ENCODE assay signal across 14 cellular contexts in the genomic region with DNA sequence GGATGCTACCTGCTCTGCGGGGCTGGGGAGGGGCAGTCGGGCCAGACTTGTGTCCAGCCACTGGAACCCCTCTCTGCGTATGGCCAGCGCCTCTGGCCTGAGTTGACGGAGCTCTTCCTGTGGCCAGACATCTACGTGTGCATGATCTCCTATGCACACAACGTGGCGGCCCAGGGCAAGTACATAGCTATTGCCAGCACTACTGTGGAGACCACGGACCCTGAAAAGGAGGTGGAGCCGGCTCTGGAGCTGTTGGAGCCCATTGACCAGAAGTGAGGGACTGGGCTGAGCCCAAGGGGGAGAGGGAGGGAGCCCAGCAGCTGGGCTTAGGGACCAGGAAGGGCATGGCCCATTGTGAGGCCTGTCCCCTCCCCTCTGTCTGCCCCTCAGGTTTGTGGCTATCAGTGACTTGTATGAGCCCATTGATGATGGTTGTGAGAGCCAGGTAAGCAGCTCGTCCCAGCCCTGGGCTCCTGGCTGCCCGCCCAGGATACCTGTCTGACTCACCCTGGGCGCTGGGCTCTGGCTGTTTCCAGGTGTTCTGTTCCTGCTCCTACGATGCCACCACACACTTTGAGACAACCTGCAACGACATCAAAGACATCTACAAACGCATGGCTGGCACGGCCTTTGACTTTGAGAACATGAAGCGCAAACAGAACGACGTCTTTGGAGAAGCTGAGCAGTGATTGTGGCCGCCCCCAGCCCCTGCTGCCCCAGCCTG. TPM values are rescaled to one million over a fixed set of nuclear protein-coding genes. Genes with fewer than 3 reads are reported as not detected.
DNase-seq lines count a peak whose midpoint lies in the region; ATAC-seq and TF ChIP-seq lines count a peak whose summit lies in the region.
"Had no signal": no experiment of that assay in that cellular context is flagged by ENCODE, and none has a peak within 500 bp of the region (broad histone marks: within the 10 kb centered on the region; RNA-seq: fewer than 3 reads in every experiment).

No MANE protein-coding gene starts in this region.

- TF ChIP-seq CTCF in CD14-positive monocyte (IDR thresholded peaks at IDR 0.05), result no peak
- TF ChIP-seq CTCF in PC-9 (conservative IDR thresholded peaks at IDR 0.05), result no peak
- no peak for TF ChIP-seq CTCF in GM23338 (conservative IDR thresholded peaks at IDR 0.05; ENCODE audit: low read depth in 2 of 2)

- H3K4me1 ChIP-seq in PC-9 (replicated peaks; ENCODE audit: insufficient read depth), result peaks cover 7% of the 10 kb centered on the region; the same call in 1 of the 2 replicates
- 0 out of 2 replicates have a peak, but pooled peaks cover 3% of the 10 kb centered on the region for H3K4me1 ChIP-seq in GM23338 (ENCODE audit: insufficient read depth)

- H3K9me3 ChIP-seq in PC-9 (ENCODE audit: insufficient read depth, low read depth), result no peaks in the 10 kb centered on the region

- H3K9me3 Mint-ChIP-seq in CD14-positive monocyte, result peaks cover 0 to 15% (median 7%) of the 10 kb centered on the region in 7 donors
- no peaks in the 10 kb centered on the region for H3K9me3 Mint-ChIP-seq in GM23338
- H3K9me3 Mint-ChIP-seq: stimulated activated effector memory CD8-positive, alpha-beta T cell treated with anti-CD3 and anti-CD28 coated beads, Interleukin-12 subunit alpha, Interleukin-12 subunit beta, amount 100 ng/mL, for 72 hours; type B pancreatic cell had no signal

- H2AFZ ChIP-seq in PC-9, result no peak overlapping the region
- no peak overlapping the region for H2AFZ ChIP-seq in GM23338

- no peak overlapping the region for H3K4me3 ChIP-seq in PC-9
- H3K4me3 ChIP-seq in GM23338, result no peak overlapping the region

- H3K4me3 Mint-ChIP-seq in CD14-positive monocyte (no peak overlapping the region), GM23338 (no peak overlapping the region)

- ATAC-seq in esophagus mucosa (peak; percentile 64), GM21825 (IDR thresholded peaks at IDR 0.05; ENCODE audit: unreplicated experiment) (no peak), GM23338 (no peak), HG03196 (IDR thresholded peaks at IDR 0.05; ENCODE audit: unreplicated experiment) (no peak)
- ATAC-seq: stimulated activated effector memory CD8-positive, alpha-beta T cell treated with anti-CD3 and anti-CD28 coated beads, Interleukin-12 subunit alpha, Interleukin-12 subunit beta, amount 100 ng/mL, for 72 hours had no signal

- H3K36me3 Mint-ChIP-seq in CD14-positive monocyte (peaks cover 43 to 61% of the 10 kb centered on the region in 2 donors), GM23338 (ENCODE audit: low read depth) (peaks cover 18% of the 10 kb centered on the region; the same call in 2 of the 3 replicates)
- H3K36me3 Mint-ChIP-seq: type B pancreatic cell had no signal

- H4K20me1 ChIP-seq in PC-9 (ENCODE audit: insufficient read depth) (no peaks in the 10 kb centered on the region), GM23338 (replicated peaks; ENCODE audit: insufficient read depth) (no peaks in the 10 kb centered on the region)

- POLR2A ChIA-PET in PC-9 (lab: Charles Lee; ENCODE audit: unreplicated experiment), result interaction anchor here (0.6 to 0.7 kb wide), 4 partner anchors 10 to 310 kb away, joined by 3 to 8 read pairs (median 4); a partner anchor contains a TSS

- no peaks in the 10 kb centered on the region for H3K27me3 ChIP-seq in PC-9 (ENCODE audit: insufficient read depth, low read depth)
- H3K27me3 ChIP-seq in GM23338 (ENCODE audit: insufficient read depth), result no peaks in the 10 kb centered on the region

- H3F3A ChIP-seq in PC-9 (ENCODE audit: insufficient read depth, low read depth) (peaks cover 13% of the 10 kb centered on the region; the same call in 1 of the 2 replicates), GM23338 (replicated peaks; ENCODE audit: low read depth) (no peaks in the 10 kb centered on the region)

- H3K27me3 Mint-ChIP-seq in CD14-positive monocyte (ENCODE audit: low read depth in 3 of 3) (peaks cover 0 to 14% (median 0%) of the 10 kb centered on the region in 3 donors), GM23338 (ENCODE audit: insufficient read depth, low read depth, poor library complexity) (peaks cover 7% of the 10 kb centered on the region)
- H3K27me3 Mint-ChIP-seq: type B pancreatic cell had no signal

- TSS peak; percentile 8 for BruUV-seq in PC-9 (replicated peaks; lab: Mats Ljungman, UMichigan)

- H3K4me2 ChIP-seq in PC-9, result no peak overlapping the region
- no peak overlapping the region for H3K4me2 ChIP-seq in GM23338

- H3K79me2 ChIP-seq in PC-9 (ENCODE audit: low read depth) (peaks cover 25% of the 10 kb centered on the region), GM23338 (replicated peaks; ENCODE audit: insufficient read depth) (peaks cover 13% of the 10 kb centered on the region)

- no peak overlapping the region for H3K27ac ChIP-seq in PC-9
- H3K27ac ChIP-seq in GM23338 (ENCODE audit: low read depth), result no peak overlapping the region

- no peaks in the 10 kb centered on the region for H3K36me3 ChIP-seq in PC-9 (ENCODE audit: low read depth)
- no peaks in the 10 kb centered on the region for H3K36me3 ChIP-seq in GM23338 (ENCODE audit: insufficient read depth)

- intact Hi-C loops in CD14-positive monocyte (cut with micrococcal nuclease), result loop anchor here in 1 of 2 donors (5.0 kb wide), 1 partner anchor 35 kb away; a partner anchor contains a TSS
- intact Hi-C loops in PC-9 (cut with micrococcal nuclease; ENCODE audit: unreplicated experiment), result loop anchor here (5.0 kb wide), 1 partner anchor 45 kb away; a partner anchor contains a TSS

- CTCF ChIA-PET in PC-9 (lab: Charles Lee), result interaction anchor here (1.0 kb wide), 1 partner anchor 69 kb away, joined by 5 read pairs; no protein-coding TSS in a partner anchor

- H3K4me1 Mint-ChIP-seq in CD14-positive monocyte (peaks cover 21% of the 10 kb centered on the region), GM23338 (peaks cover 8% of the 10 kb centered on the region)

- no peaks in the 10 kb centered on the region for H3K9me2 ChIP-seq in PC-9 (ENCODE audit: insufficient read depth)
- H3K9me2 ChIP-seq in GM23338 (ENCODE audit: insufficient read depth), result no peaks in the 10 kb centered on the region

- DNase-seq in CD14-positive monocyte (ENCODE audit: low spot score) (no peak), PC-9 (peak; percentile 62 to 74), GM23338 (ENCODE audit: low spot score) (no peak)
- DNase-seq: activated CD8-positive, alpha-beta memory T cell treated with anti-CD3 and anti-CD28 coated beads for 24 hours; amygdala; NCI-H187; NCI-H510A; occipital lobe had no signal

- peak overlapping the region in 5 of 7 donors; percentile 26 to 68 (median 36) for H3K27ac Mint-ChIP-seq in CD14-positive monocyte
- no peak overlapping the region for H3K27ac Mint-ChIP-seq in GM23338

TF ChIP-seq in GM23338, 12 proteins besides CTCF, POLR2A, EP300 and RAD21 (continues in another document):
- TF ChIP-seq EZH2phosphoT487 (IDR thresholded peaks at IDR 0.05; ENCODE audit: unreplicated experiment), result no peak
- no peak for TF ChIP-seq JUNB (IDR thresholded peaks at IDR 0.05; ENCODE audit: unreplicated experiment)

RNA-seq across cellular contexts. Expression of a gene that starts 1.8 kb away (rescaled TPM):
- polyA plus RNA-seq in CD14-positive monocyte (10 to 100 TPM; 23.9 to 46.4 TPM), GM23338 (2016; fragmentation: Nextera tagmentation; extraction: Ambion mirVana) (77.6 and 91.3 TPM in 2 replicates)
- total RNA-seq in PC-9 (2021) (82.1 and 89.4 TPM in 2 replicates), esophagus mucosa (17.9 TPM)
- 20.9 and 23.9 TPM in 2 replicates for total RNA-seq in GM23338 (2014; rRNA removed; shearing (Covaris generic))

RNA-seq across cellular contexts. Expression of a gene that starts 5.2 kb away (rescaled TPM):
- 10 to 100 TPM; 15.8 to 21.3 TPM for polyA plus RNA-seq in CD14-positive monocyte
- total RNA-seq in PC-9 (2021), result 116 and 123 TPM in 2 replicates
- total RNA-seq in esophagus mucosa, result 33.8 TPM
- 95.9 and 96.1 TPM in 2 replicates for total RNA-seq in GM23338 (2014; rRNA removed; shearing (Covaris generic))
- 48.5 and 49.1 TPM in 2 replicates for polyA plus RNA-seq in GM23338 (2016; fragmentation: Nextera tagmentation; extraction: Ambion mirVana)

RNA-seq across cellular contexts. Expression of a gene that starts 13.7 kb away (rescaled TPM):
- polyA plus RNA-seq in CD14-positive monocyte, result 100 to 1,000 TPM; 116 to 145 TPM
- total RNA-seq in PC-9 (2021), result 112 and 119 TPM in 2 replicates
- 63.2 TPM for total RNA-seq in esophagus mucosa
- 52.1 and 53.4 TPM in 2 replicates for total RNA-seq in GM23338 (2014; rRNA removed; shearing (Covaris generic))
- 37.7 and 39.4 TPM in 2 replicates for polyA plus RNA-seq in GM23338 (2016; fragmentation: Nextera tagmentation; extraction: Ambion mirVana)

RNA-seq across cellular contexts. Expression of a gene that starts 15.9 kb away (rescaled TPM):
- polyA plus RNA-seq in CD14-positive monocyte (under 1 TPM in 1 of 2 donors, not detected in 1; 0.02 TPM), GM23338 (2016; fragmentation: Nextera tagmentation; extraction: Ambion mirVana) (2.7 and 4.1 TPM in 2 replicates)
- total RNA-seq in PC-9 (2021) (109 and 124 TPM in 2 replicates), esophagus mucosa (7.1 TPM)
- total RNA-seq in GM23338 (2014; rRNA removed; shearing (Covaris generic)), result 5.4 and 7.0 TPM in 2 replicates
- total RNA-seq: SK-MEL-5 had no signal

RNA-seq across cellular contexts. Expression of a gene that starts 30.8 kb away (rescaled TPM):
- polyA plus RNA-seq in CD14-positive monocyte (10 to 100 TPM; 21.7 to 21.9 TPM), GM23338 (2016; fragmentation: Nextera tagmentation; extraction: Ambion mirVana) (24.1 and 26.1 TPM in 2 replicates)
- total RNA-seq in PC-9 (2021) (95.8 and 134 TPM in 2 replicates), esophagus mucosa (18.1 TPM)
- 36.0 and 43.3 TPM in 2 replicates for total RNA-seq in GM23338 (2014; rRNA removed; shearing (Covaris generic))

Comparison
In these comparisons a context has a peak if more than half of its experiments do, and no peak if none do; other contexts are left out.
1. DNase-seq: peak in PC-9 (2 of 2); none in CD14-positive monocyte (single experiment) and GM23338 (single experiment).